Comparison of ENCODE assay signal across 30 cellular contexts in genomic region chr2:217889656-217890055, GRCh38.
DNase-seq lines count a peak whose midpoint lies in the region; ATAC-seq, FAIRE-seq and TF ChIP-seq lines count a peak whose summit lies in the region.
"Had no signal": no experiment of that assay in that cellular context is flagged by ENCODE, and none has a peak within 500 bp of the region (broad histone marks: within the 10 kb centered on the region; RNA-seq: fewer than 3 reads in every experiment).

No MANE protein-coding gene starts in this region.

- DNase-seq in HFFc6 (no peak), coronary artery (ENCODE audit: low spot score) (no peak), thoracic aorta (ENCODE audit: low spot score) (no peak), SKM-1 (lab: John Stamatoyannopoulos, UW; ENCODE audit: unreplicated experiment) (no peak), D721Med (ENCODE audit: insufficient read length, low spot score) (no peak)
- DNase-seq in activated CD4-positive, CD25-positive, alpha-beta regulatory T cell (lab: John Stamatoyannopoulos, UW), result no peak
- no peak for DNase-seq in activated naive CD4-positive, alpha-beta T cell treated with anti-CD3 and anti-CD28 coated beads, Interleukin-2, amount 50 U/mL, for 16 hours
- DNase-seq: activated B cell treated with CpG ODN at 0.5 μM for 24 hours; activated naive CD8-positive, alpha-beta T cell treated with anti-CD3 and anti-CD28 coated beads, Interleukin-2, amount 50 U/mL, for 24 hours; activated T-cell treated with anti-CD3 and anti-CD28 coated beads, Interleukin-2, amount 50 U/mL, for 72 hours; CD8-positive, alpha-beta memory T cell; DMS 273 treated with DMSO at 0.1 percent for 48 hours; H7; naive thymus-derived CD4-positive, alpha-beta T cell; NCI-H1105 treated with DMSO at 0.1 percent for 48 hours; NCI-H187 treated with DMSO at 0.1 percent for 48 hours; NCI-H2171; NCI-H510A; RPMI8226; stimulated activated naive B cell treated with anti-CD40 and anti-IgM and Interleukin-4, amounts not matched to agents 10 μg/mL and 1 μg/mL and 100 μg/mL, for 72 hours; T-cell had no signal

- H3K4me3 ChIP-seq in coronary artery, result no peak overlapping the region
- H3K4me3 ChIP-seq in muscle layer of colon (ENCODE audit: low read depth in 1 of 2, low read length in 2 of 2), result no peak overlapping the region
- H3K4me3 ChIP-seq in thoracic aorta, result no peak overlapping the region
- H3K4me3 ChIP-seq: MG63, prostate gland, testis had no signal

- no peak overlapping the region for H3K4me3 Mint-ChIP-seq in HFFc6
- H3K4me3 Mint-ChIP-seq: activated B cell treated with CpG ODN at 0.5 μM for 24 hours; activated naive CD8-positive, alpha-beta T cell treated with anti-CD3 and anti-CD28 coated beads, Interleukin-2, amount 50 U/mL, for 24 hours; activated T-cell treated with anti-CD3 and anti-CD28 coated beads, Interleukin-2, amount 50 U/mL, for 72 hours; brain; CD8-positive, alpha-beta memory T cell; mesothelial cell of epicardium; naive thymus-derived CD4-positive, alpha-beta T cell; stimulated activated naive B cell treated with anti-CD40 and anti-IgM and Interleukin-4, amounts not matched to agents 10 μg/mL and 1 μg/mL and 100 μg/mL, for 72 hours; T-cell had no signal

- peaks cover 7% of the 10 kb centered on the region; the same call in 1 of the 2 replicates for H3K4me1 Mint-ChIP-seq in HFFc6 (ENCODE audit: low read depth)
- H3K4me1 Mint-ChIP-seq: brain, mesothelial cell of epicardium had no signal

- H3K27ac Mint-ChIP-seq in HFFc6, result peak overlapping the region; percentile 63
- H3K27ac Mint-ChIP-seq: activated B cell treated with CpG ODN at 0.5 μM for 24 hours; activated naive CD8-positive, alpha-beta T cell treated with anti-CD3 and anti-CD28 coated beads, Interleukin-2, amount 50 U/mL, for 24 hours; activated T-cell treated with anti-CD3 and anti-CD28 coated beads, Interleukin-2, amount 50 U/mL, for 72 hours; brain; CD8-positive, alpha-beta memory T cell; mesothelial cell of epicardium; naive thymus-derived CD4-positive, alpha-beta T cell; stimulated activated naive B cell treated with anti-CD40 and anti-IgM and Interleukin-4, amounts not matched to agents 10 μg/mL and 1 μg/mL and 100 μg/mL, for 72 hours; T-cell had no signal

- H3K9me3 Mint-ChIP-seq in HFFc6, result no peaks in the 10 kb centered on the region
- H3K9me3 Mint-ChIP-seq: activated B cell treated with CpG ODN at 0.5 μM for 24 hours; activated naive CD8-positive, alpha-beta T cell treated with anti-CD3 and anti-CD28 coated beads, Interleukin-2, amount 50 U/mL, for 24 hours; activated T-cell treated with anti-CD3 and anti-CD28 coated beads, Interleukin-2, amount 50 U/mL, for 72 hours; brain; mesothelial cell of epicardium; stimulated activated naive B cell treated with anti-CD40 and anti-IgM and Interleukin-4, amounts not matched to agents 10 μg/mL and 1 μg/mL and 100 μg/mL, for 72 hours; T-cell had no signal

- H3K27ac ChIP-seq in coronary artery (peak overlapping the region; percentile 57 to 99), muscle layer of colon (ENCODE audit: low read depth, low read length) (peak overlapping the region; percentile 29), thoracic aorta (peak overlapping the region; percentile 36 to 44)
- H3K27ac ChIP-seq: HL-60, KMS-11, neutrophil had no signal

- no peak for FAIRE-seq in D721Med (lab: Jason Lieb, UNC)

- peaks cover 11% of the 10 kb centered on the region for H3K27me3 Mint-ChIP-seq in HFFc6 (ENCODE audit: insufficient read depth)
- H3K27me3 Mint-ChIP-seq: activated naive CD8-positive, alpha-beta T cell treated with anti-CD3 and anti-CD28 coated beads, Interleukin-2, amount 50 U/mL, for 24 hours; brain; stimulated activated naive B cell treated with anti-CD40 and anti-IgM and Interleukin-4, amounts not matched to agents 10 μg/mL and 1 μg/mL and 100 μg/mL, for 72 hours had no signal

- H3K9ac ChIP-seq in muscle layer of colon (ENCODE audit: low read length), result no peak overlapping the region
- H3K9ac ChIP-seq: KMS-11 had no signal

- TF ChIP-seq CTCF in HFFc6 (IDR thresholded peaks at IDR 0.05), result no peak
- no peak for TF ChIP-seq CTCF in coronary artery (IDR thresholded peaks at IDR 0.05)
- no peak for TF ChIP-seq CTCF in thoracic aorta (IDR thresholded peaks at IDR 0.05)
- TF ChIP-seq CTCF in D721Med (IDR thresholded peaks at IDR 0.05; ENCODE audit: insufficient read depth, missing control alignments), result no peak

- H3K27me3 ChIP-seq in muscle layer of colon (ENCODE audit: control insufficient read depth in 1 of 2, insufficient read depth in 2 of 2, low read length in 2 of 2) (no peaks in the 10 kb centered on the region), thoracic aorta (replicated peaks; ENCODE audit: insufficient read depth) (no peaks in the 10 kb centered on the region)
- H3K27me3 ChIP-seq: MG63, neutrophil, testis had no signal

- ATAC-seq in thoracic aorta (ENCODE audit: insufficient number of reproducible peaks, low FRiP score, low read depth), result no peak
- ATAC-seq: activated naive CD8-positive, alpha-beta T cell treated with anti-CD3 and anti-CD28 coated beads, Interleukin-2, amount 50 U/mL, for 24 hours; activated T-cell treated with anti-CD3 and anti-CD28 coated beads, Interleukin-2, amount 50 U/mL, for 72 hours; naive thymus-derived CD4-positive, alpha-beta T cell; stimulated activated naive B cell treated with anti-CD40 and anti-IgM and Interleukin-4, amounts not matched to agents 10 μg/mL and 1 μg/mL and 100 μg/mL, for 72 hours; T-cell had no signal

- no peaks in the 10 kb centered on the region for H3K9me3 ChIP-seq in muscle layer of colon (ENCODE audit: low read length)
- H3K9me3 ChIP-seq in thoracic aorta, result no peaks in the 10 kb centered on the region
- H3K9me3 ChIP-seq: MG63, neutrophil, prostate gland, testis had no signal

- H3K36me3 Mint-ChIP-seq in HFFc6 (ENCODE audit: low read depth), result peaks cover 37% of the 10 kb centered on the region
- H3K36me3 Mint-ChIP-seq: CD8-positive, alpha-beta memory T cell; naive thymus-derived CD4-positive, alpha-beta T cell; stimulated activated naive B cell treated with anti-CD40 and anti-IgM and Interleukin-4, amounts not matched to agents 10 μg/mL and 1 μg/mL and 100 μg/mL, for 72 hours; T-cell had no signal

- H3K36me3 ChIP-seq in muscle layer of colon (ENCODE audit: insufficient read depth, low read length) (peaks cover 96% of the 10 kb centered on the region), thoracic aorta (peaks cover 91% of the 10 kb centered on the region)
- H3K36me3 ChIP-seq: neutrophil had no signal

- H3K4me1 ChIP-seq in muscle layer of colon (ENCODE audit: insufficient read depth, low read length), result peaks cover 23% of the 10 kb centered on the region
- H3K4me1 ChIP-seq in thoracic aorta (ENCODE audit: control insufficient read depth in 1 of 2, low read depth in 2 of 2), result peaks cover 10 to 73% of the 10 kb centered on the region in 2 donors
- H3K4me1 ChIP-seq: prostate gland had no signal
